ENCODE assay signal across 11 cellular contexts in genomic region chr9:131670247-131670681, GRCh38.
DNase-seq lines count a peak whose midpoint lies in the region; ATAC-seq and FAIRE-seq lines count a peak whose summit lies in the region.
"Had no signal": no experiment of that assay in that cellular context is flagged by ENCODE, and none has a peak within 500 bp of the region (broad histone marks: within the 10 kb centered on the region; RNA-seq: fewer than 3 reads in every experiment).

No MANE protein-coding gene starts in this region.

- no peak overlapping the region for H3K9ac ChIP-seq in HUES48 (ENCODE audit: low read depth, low read length)

- peaks cover 84% of the 10 kb centered on the region for H3K4me1 Mint-ChIP-seq in activated naive CD8-positive, alpha-beta T cell (ENCODE audit: low read depth)

- no peaks in the 10 kb centered on the region for H3K27me3 Mint-ChIP-seq in activated naive CD8-positive, alpha-beta T cell

- peak overlapping the region; percentile 32 for H3K4me3 Mint-ChIP-seq in activated naive CD8-positive, alpha-beta T cell

- FAIRE-seq in small intestine (lab: Jason Lieb, UNC): no peak
- FAIRE-seq: G401.6, pancreas had no signal

- peaks cover 6% of the 10 kb centered on the region for H3K36me3 Mint-ChIP-seq in activated naive CD8-positive, alpha-beta T cell

- peak overlapping the region; percentile 0 for H3K27ac ChIP-seq in HUES48 (ENCODE audit: low read depth, low read length)
- H3K27ac ChIP-seq in small intestine (ENCODE audit: low read depth in 1 of 2, low read length in 1 of 2): peak overlapping the region; percentile 78 to 84

- H3K4me3 ChIP-seq in HUES48 (ENCODE audit: low read depth, low read length) (no peak overlapping the region), small intestine (ENCODE audit: low read depth in 1 of 2, low read length in 2 of 2) (no peak overlapping the region)
- H3K4me3 ChIP-seq: pancreas had no signal

- H3K27me3 ChIP-seq in HUES48 (ENCODE audit: control insufficient read depth, insufficient read depth, low read length): no peaks in the 10 kb centered on the region
- no peaks in the 10 kb centered on the region for H3K27me3 ChIP-seq in small intestine (ENCODE audit: control insufficient read depth in 2 of 2, insufficient read depth in 2 of 2, low read length in 2 of 2)
- H3K27me3 ChIP-seq: pancreas had no signal

- ATAC-seq in GM18498 (IDR thresholded peaks at IDR 0.05; ENCODE audit: unreplicated experiment): no peak

- 69 to 91% (median 74%) methylated on average over 9 of the region's 9 CpGs for WGBS in small intestine, 3 donors

- peaks cover 39% of the 10 kb centered on the region for H3K4me1 ChIP-seq in HUES48 (ENCODE audit: control insufficient read depth, insufficient read depth, low read length)
- H3K4me1 ChIP-seq in small intestine (ENCODE audit: control insufficient read depth in 2 of 2, insufficient read depth in 1 of 2, low read depth in 1 of 2, low read length in 1 of 2): peaks cover 0 to 19% of the 10 kb centered on the region in 2 donors

- peak overlapping the region; percentile 98 for H3K27ac Mint-ChIP-seq in activated naive CD8-positive, alpha-beta T cell

- H3K9me3 ChIP-seq in HUES48 (ENCODE audit: control insufficient read depth, insufficient read depth, low read length) (no peaks in the 10 kb centered on the region), small intestine (ENCODE audit: control insufficient read depth, low read depth) (no peaks in the 10 kb centered on the region)
- H3K9me3 ChIP-seq: pancreas had no signal

- DNase-seq in left kidney (ENCODE audit: low read depth, low spot score) (peak; percentile 90), small intestine (peak; percentile 27), NCI-H2227 treated with DMSO at 0.1 percent for 48 hours (lab: John Stamatoyannopoulos, UW) (no peak), NCI-H2227 (lab: John Stamatoyannopoulos, UW; ENCODE audit: unreplicated experiment) (no peak), HT-29 (ENCODE audit: low spot score) (no peak)
- DNase-seq: Kasumi-1 had no signal

- H3K9me3 Mint-ChIP-seq in activated naive CD8-positive, alpha-beta T cell (ENCODE audit: low read depth): no peaks in the 10 kb centered on the region

- H3K36me3 ChIP-seq in HUES48 (ENCODE audit: control insufficient read depth, insufficient read depth, low read length) (no peaks in the 10 kb centered on the region), small intestine (ENCODE audit: control insufficient read depth in 2 of 2, insufficient read depth in 2 of 2, low read length in 2 of 2) (no peaks in the 10 kb centered on the region)
- H3K36me3 ChIP-seq: pancreas had no signal

Comparison
In these comparisons a context has a peak if more than half of its experiments do, and no peak if none do; other contexts are left out.
1. DNase-seq: peak in left kidney (single experiment) and small intestine (single experiment); none in NCI-H2227 treated with DMSO at 0.1 percent for 48 hours (single experiment), NCI-H2227 (single experiment) and HT-29 (single experiment).